ENCODE assay signal across 10 cellular contexts in the genomic region with DNA sequence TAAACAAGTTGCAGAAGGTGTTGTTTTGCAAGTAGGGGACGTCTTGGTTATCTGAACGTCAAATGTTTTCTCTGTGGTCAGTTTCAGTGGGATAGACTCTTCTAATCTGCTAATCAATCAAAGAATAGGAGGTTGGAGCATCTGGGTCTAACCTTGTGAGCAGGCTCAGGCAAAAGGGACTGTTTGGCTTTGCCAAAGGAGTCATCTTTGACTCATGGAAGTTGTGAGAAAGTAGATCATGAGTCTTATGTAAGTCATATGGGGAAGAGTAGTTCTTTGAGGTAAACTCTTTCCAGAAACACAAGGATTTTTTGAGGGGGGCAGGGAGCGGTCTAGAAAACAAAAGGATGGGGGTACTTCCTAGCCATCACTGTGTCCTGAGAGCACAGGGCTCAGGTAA.
"Had no signal": no experiment of that assay in that cellular context is flagged by ENCODE, and none has a peak within 500 bp of the region (broad histone marks: within the 10 kb centered on the region; RNA-seq: fewer than 3 reads in every experiment).

No MANE protein-coding gene starts in this region.

- ATAC-seq: natural killer cell treated with Interleukin-12 subunit alpha and Interleukin-12 subunit beta and Interleukin-15 and Interleukin-18, amount 100 ng/mL, for 72 hours; stimulated activated naive B cell treated with anti-CD40 and anti-IgM and Interleukin-4, amounts not matched to agents 10 μg/mL and 1 μg/mL and 100 μg/mL, for 72 hours had no signal

- H3K36me3 ChIP-seq: colonic mucosa, esophagus muscularis mucosa had no signal

- H3K9me3 ChIP-seq: colonic mucosa had no signal

- H3K27ac ChIP-seq: colonic mucosa, esophagus muscularis mucosa had no signal

- H3K4me1 ChIP-seq: colonic mucosa, esophagus muscularis mucosa had no signal

- H3K27me3 ChIP-seq: colonic mucosa had no signal

- H3K4me3 ChIP-seq: colonic mucosa, esophagus muscularis mucosa had no signal

- DNase-seq: activated B cell treated with CpG ODN at 0.5 μM for 24 hours; activated naive CD4-positive, alpha-beta T cell treated with anti-CD3 and anti-CD28 coated beads for 36 hours; central memory CD4-positive, alpha-beta T cell; colonic mucosa; foreskin melanocyte; kidney glomerular epithelial cell; stimulated activated naive B cell treated with anti-CD40 and anti-IgM and Interleukin-4, amounts not matched to agents 10 μg/mL and 1 μg/mL and 100 μg/mL, for 72 hours; trophoblast cell had no signal
